In the genomic region with DNA sequence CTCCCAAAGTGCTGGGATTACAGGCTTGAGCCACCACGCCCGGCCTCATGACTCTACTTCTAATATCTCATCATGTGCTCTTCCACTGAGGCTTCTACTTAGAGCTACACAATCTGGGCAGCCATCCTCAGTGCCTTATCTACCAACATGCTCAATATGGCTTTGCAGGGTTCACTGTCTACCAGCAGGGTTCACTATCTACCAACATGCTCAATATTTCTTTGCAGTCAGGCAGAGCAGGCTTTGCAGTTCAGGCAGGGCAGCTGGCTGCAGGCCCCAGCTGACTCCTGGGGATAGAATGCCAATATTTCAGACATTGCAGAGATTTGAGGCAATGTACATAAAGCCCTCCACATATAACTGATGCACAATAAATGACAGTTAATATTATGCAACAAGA, we compare ENCODE assay signal across 9 cellular contexts. TPM values are rescaled to one million over a fixed set of nuclear protein-coding genes. Genes with fewer than 3 reads are reported as not detected.
DNase-seq lines count a peak whose midpoint lies in the region; ATAC-seq and TF ChIP-seq lines count a peak whose summit lies in the region.
"Had no signal": no experiment of that assay in that cellular context is flagged by ENCODE, and none has a peak within 500 bp of the region (broad histone marks: within the 10 kb centered on the region; RNA-seq: fewer than 3 reads in every experiment).

No MANE protein-coding gene starts in this region.

- CTCF ChIA-PET in HEK293T (lab: Yijun Ruan, JAX), result interaction anchor here (0.8 to 1.0 kb wide), 2 partner anchors 53 to 155 kb away, joined by 6 to 8 read pairs; no protein-coding TSS in a partner anchor
- CTCF ChIA-PET in RWPE1 (lab: Yijun Ruan, JAX), result interaction anchor here (0.6 to 1.2 kb wide), 4 partner anchors 136 to 322 kb away, joined by 3 to 4 read pairs (median 3); no protein-coding TSS in a partner anchor

- intact Hi-C loops in gastrocnemius medialis (cut with DNase I; ENCODE audit: low total_unique reads), result loop anchor here (1.0 kb wide), 1 partner anchor 157 kb away; no protein-coding TSS in a partner anchor
- intact Hi-C loops in spleen (cut with DNase I; ENCODE audit: low total_unique reads), result no loop called here

- H3K27ac ChIP-seq in RWPE1 (no peak overlapping the region), gastrocnemius medialis (no peak overlapping the region), spleen (no peak overlapping the region)
- H3K27ac ChIP-seq: SJSA1 had no signal

- no peak for ATAC-seq in gastrocnemius medialis

- no peaks in the 10 kb centered on the region for H3K9me3 ChIP-seq in gastrocnemius medialis
- H3K9me3 ChIP-seq in spleen, result no peaks in the 10 kb centered on the region
- H3K9me3 ChIP-seq: SJSA1 had no signal

- TF ChIP-seq CTCF in RWPE1 (conservative IDR thresholded peaks at IDR 0.05; ENCODE audit: low read depth), result no peak
- peak; percentile 70 for TF ChIP-seq CTCF in fibroblast of the aortic adventitia (IDR thresholded peaks at IDR 0.05; ENCODE audit: insufficient read depth, low read length)
- peak in 3 of 5 experiments; percentile 22 to 46 (median 26) for TF ChIP-seq CTCF in gastrocnemius medialis (IDR thresholded peaks at IDR 0.05 in 4 of 5, conservative IDR thresholded peaks at IDR 0.05 in 1 of 5)
- peak in 3 of 11 experiments; percentile 32 to 51 (median 38) for TF ChIP-seq CTCF in spleen (IDR thresholded peaks at IDR 0.05 in 8 of 11, conservative IDR thresholded peaks at IDR 0.05 in 3 of 11)

- H3K27me3 ChIP-seq in gastrocnemius medialis (no peaks in the 10 kb centered on the region), spleen (replicated peaks in 1 of 7) (no peaks in the 10 kb centered on the region)
- H3K27me3 ChIP-seq: SJSA1 had no signal

- in situ Hi-C loops in gastrocnemius medialis (cut with MboI; ENCODE audit: low sequenced_read_pairs in 4 of 4), result no loop called here

- TF ChIP-seq POLR2A in gastrocnemius medialis (IDR thresholded peaks at IDR 0.05), result no peak
- no peak for TF ChIP-seq POLR2A in spleen (IDR thresholded peaks at IDR 0.05)

- H3K4me3 ChIP-seq in fibroblast of the aortic adventitia (ENCODE audit: low read depth, low read length) (no peak overlapping the region), gastrocnemius medialis (no peak overlapping the region), spleen (no peak overlapping the region)
- H3K4me3 ChIP-seq: SJSA1 had no signal

- peak; percentile 61 for DNase-seq in EH (ENCODE audit: low read depth)
- DNase-seq in HEK293T (ENCODE audit: extremely low spot score), result peak; percentile 46
- peak; percentile 23 for DNase-seq in RWPE1 (ENCODE audit: low spot score)
- peak; percentile 69 for DNase-seq in fibroblast of the aortic adventitia (ENCODE audit: low read depth)
- no peak for DNase-seq in gastrocnemius medialis
- no peak for DNase-seq in stimulated activated CD4-positive, alpha-beta T cell treated with anti-CD3 and anti-CD28 coated beads, Interleukin-15, amount 100 ng/mL, for 24 hours
- no peak for DNase-seq in spleen
- no peak for DNase-seq in NCI-H187 (lab: John Stamatoyannopoulos, UW)

- H3K36me3 ChIP-seq in gastrocnemius medialis (peaks cover 0 to 15% of the 10 kb centered on the region in 2 donors), spleen (peaks cover 0 to 78% (median 8%) of the 10 kb centered on the region in 6 donors)

- whole genome bisulfite sequencing in spleen, 5 donors, result 71 to 100% (median 92%) methylated on average over 2 of the region's 2 CpGs

- POLR2A ChIA-PET in HEK293T (lab: Yijun Ruan, JAX), result no interaction called here
- POLR2A ChIA-PET in RWPE1 (lab: Yijun Ruan, JAX; ENCODE audit: low non-redundant PET), result no interaction called here

- H3K4me1 ChIP-seq in gastrocnemius medialis (no peaks in the 10 kb centered on the region), spleen (no peaks in the 10 kb centered on the region)
- H3K4me1 ChIP-seq: SJSA1 had no signal

TF ChIP-seq in HEK293T, 16 proteins besides CTCF, POLR2A, EP300 and RAD21:
- TF ChIP-seq CTBP1 (IDR thresholded peaks at IDR 0.05; ENCODE audit: borderline replicate concordance), result no peak
- no peak for TF ChIP-seq SP1 (IDR thresholded peaks at IDR 0.05)
- TF ChIP-seq PKNOX1 (IDR thresholded peaks at IDR 0.05), result no peak
- TF ChIP-seq HDGF (IDR thresholded peaks at IDR 0.05; ENCODE audit: borderline replicate concordance), result no peak
- TF ChIP-seq FOXA1 (IDR thresholded peaks at IDR 0.05), result no peak
- no peak for TF ChIP-seq LEF1 (IDR thresholded peaks at IDR 0.05; ENCODE audit: borderline replicate concordance)
- no peak for TF ChIP-seq FOXK2 (IDR thresholded peaks at IDR 0.05)
- TF ChIP-seq ELF4 (IDR thresholded peaks at IDR 0.05), result no peak
- no peak for TF ChIP-seq SUZ12 (IDR thresholded peaks at IDR 0.05)
- no peak for TF ChIP-seq BHLHE40 (IDR thresholded peaks at IDR 0.05; ENCODE audit: borderline replicate concordance)
- TF ChIP-seq NFRKB (IDR thresholded peaks at IDR 0.05), result no peak
- no peak for TF ChIP-seq ARNT (IDR thresholded peaks at IDR 0.05)
- TF ChIP-seq FOXM1 (IDR thresholded peaks at IDR 0.05; ENCODE audit: borderline replicate concordance), result no peak
- no peak for TF ChIP-seq ZNF384 (IDR thresholded peaks at IDR 0.05)
- no peak for TF ChIP-seq TARDBP (IDR thresholded peaks at IDR 0.05)
- no peak for TF ChIP-seq L3MBTL2 (conservative IDR thresholded peaks at IDR 0.05)

RNA-seq across cellular contexts. Expression of gene PKD2, which starts 47.5 kb away (rescaled TPM):
- total RNA-seq in fibroblast of the aortic adventitia (ENCODE audit: low replicate concordance) (66.6 and 197 TPM in 2 replicates), gastrocnemius medialis (1 to 10 TPM; 4.1 to 7.6 (median 6.2) TPM), spleen (10 to 100 TPM; 13.2 to 23.0 (median 17.9) TPM)
- polyA plus RNA-seq in spleen, result 1 to 10 TPM; 3.5 to 3.8 (median 3.6) TPM

Comparison
In these comparisons a context has a peak if more than half of its experiments do, and no peak if none do; other contexts are left out.
1. DNase-seq: peak in EH (single experiment), HEK293T (single experiment), RWPE1 (single experiment) and fibroblast of the aortic adventitia (single experiment); none in gastrocnemius medialis (0 of 2), stimulated activated CD4-positive, alpha-beta T cell treated with anti-CD3 and anti-CD28 coated beads, Interleukin-15, amount 100 ng/mL, for 24 hours (single experiment), spleen (single experiment) and NCI-H187 (0 of 2).